ENCODE assay signal across 40 cellular contexts in the genomic region with DNA sequence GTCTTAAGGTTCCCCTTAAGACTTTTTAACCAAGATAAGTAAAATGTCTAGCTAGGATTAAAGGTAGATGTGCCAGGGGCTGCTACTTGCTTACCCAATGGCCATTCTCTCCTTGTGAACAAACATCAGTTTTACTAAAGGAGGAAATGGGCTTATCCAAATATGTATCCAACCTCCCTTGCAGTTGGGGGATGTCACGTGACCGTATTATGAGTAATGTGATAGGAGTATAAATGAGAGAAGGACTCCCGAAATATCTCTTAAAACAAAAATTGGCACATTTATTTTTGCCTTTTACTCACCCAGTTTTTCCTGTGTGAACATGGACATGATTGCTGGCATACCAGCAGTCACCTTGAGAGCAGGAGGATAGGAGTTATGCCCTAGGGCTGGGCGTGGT.
"Had no signal": no experiment of that assay in that cellular context is flagged by ENCODE, and none has a peak within 500 bp of the region (broad histone marks: within the 10 kb centered on the region; RNA-seq: fewer than 3 reads in every experiment).

No MANE protein-coding gene starts in this region.

- H3K4me3 ChIP-seq: adrenal gland, body of pancreas, breast epithelium had no signal

- H3K9me3 ChIP-seq: adrenal gland, body of pancreas, breast epithelium had no signal

- H3K9me3 Mint-ChIP-seq: activated CD4-positive, alpha-beta memory T cell treated with anti-CD3 and anti-CD28 coated beads, Interleukin-2, amount 10 ng/mL, durations not matched to agents 7 days and 5 days; activated naive CD8-positive, alpha-beta T cell treated with anti-CD3 and anti-CD28 coated beads for 36 hours; activated T-helper 17 cell treated with anti-CD3 and anti-CD28 coated beads, Interleukin-2, amount 50 U/mL, for 72 hours had no signal

- H3K27ac Mint-ChIP-seq: activated CD4-positive, alpha-beta memory T cell treated with anti-CD3 and anti-CD28 coated beads, Interleukin-2, amount 10 ng/mL, durations not matched to agents 7 days and 5 days; activated CD4-positive, alpha-beta T cell treated with anti-CD3 and anti-CD28 coated beads for 36 hours; activated CD4-positive, alpha-beta T cell treated with anti-CD3 and anti-CD28 coated beads, Interleukin-2, amount 10 ng/mL, durations not matched to agents 7 days and 5 days; activated CD8-positive, alpha-beta T cell treated with anti-CD3 and anti-CD28 coated beads, Interleukin-2, amount 10 ng/mL, durations not matched to agents 7 days and 5 days; activated naive CD4-positive, alpha-beta T cell treated with anti-CD3 and anti-CD28 coated beads for 36 hours; activated naive CD4-positive, alpha-beta T cell treated with anti-CD3 and anti-CD28 coated beads, Interleukin-2, amount 50 U/mL, for 72 hours; activated naive CD8-positive, alpha-beta T cell treated with anti-CD3 and anti-CD28 coated beads for 36 hours; activated T-cell treated with anti-CD3 and anti-CD28 coated beads, Interleukin-2, amount 50 U/mL, for 72 hours; activated T-helper 1 cell treated with anti-CD3 and anti-CD28 coated beads, Interleukin-12 subunit alpha, Interleukin-12 subunit beta, Interleukin-2, Interleukin-4 antibody, amounts not matched to agents 30 ng/mL and 10 ng/mL and 1 ng/mL, durations not matched to agents 14 hours and 24 hours and 36 hours; activated T-helper 17 cell treated with anti-CD3 and anti-CD28 coated beads, Interleukin-2, amount 50 U/mL, for 72 hours; T-helper 1 cell treated with Interleukin-12 subunit alpha and Interleukin-12 subunit beta and Interleukin-4 antibody, amounts not matched to agents 30 μg/mL and 1 μg/mL, for 36 hours; T-helper 2 cell treated with Interferon-gamma antibody and Interleukin-4, amounts not matched to agents 5 μg/mL and 100 μg/mL, for 36 hours; WTC11 had no signal

- H3K27ac ChIP-seq: adrenal gland, body of pancreas, brain microvascular endothelial cell, breast epithelium, WERI-Rb-1 had no signal

- H3K27me3 Mint-ChIP-seq: activated CD4-positive, alpha-beta memory T cell treated with anti-CD3 and anti-CD28 coated beads, Interleukin-2, amount 10 ng/mL, durations not matched to agents 7 days and 5 days; activated CD4-positive, alpha-beta T cell treated with anti-CD3 and anti-CD28 coated beads for 36 hours; activated CD4-positive, alpha-beta T cell treated with anti-CD3 and anti-CD28 coated beads, Interleukin-2, amount 10 ng/mL, durations not matched to agents 7 days and 5 days; activated naive CD8-positive, alpha-beta T cell treated with anti-CD3 and anti-CD28 coated beads for 36 hours had no signal

- H3K27me3 ChIP-seq: adrenal gland, body of pancreas, brain microvascular endothelial cell, breast epithelium had no signal

- H3K4me3 Mint-ChIP-seq: activated CD4-positive, alpha-beta memory T cell treated with anti-CD3 and anti-CD28 coated beads, Interleukin-2, amount 10 ng/mL, durations not matched to agents 7 days and 5 days; activated CD4-positive, alpha-beta T cell treated with anti-CD3 and anti-CD28 coated beads for 36 hours; activated CD4-positive, alpha-beta T cell treated with anti-CD3 and anti-CD28 coated beads, Interleukin-2, amount 10 ng/mL, durations not matched to agents 7 days and 5 days; activated CD8-positive, alpha-beta T cell treated with anti-CD3 and anti-CD28 coated beads, Interleukin-2, amount 10 ng/mL, durations not matched to agents 7 days and 5 days; activated naive CD4-positive, alpha-beta T cell treated with anti-CD3 and anti-CD28 coated beads for 36 hours; activated naive CD8-positive, alpha-beta T cell treated with anti-CD3 and anti-CD28 coated beads for 36 hours; activated T-cell treated with anti-CD3 and anti-CD28 coated beads, Interleukin-2, amount 50 U/mL, for 4 hours; activated T-cell treated with anti-CD3 and anti-CD28 coated beads, Interleukin-2, amount 50 U/mL, for 72 hours; activated T-helper 1 cell treated with anti-CD3 and anti-CD28 coated beads, Interleukin-12 subunit alpha, Interleukin-12 subunit beta, Interleukin-2, Interleukin-4 antibody, amounts not matched to agents 30 ng/mL and 10 ng/mL and 1 ng/mL, durations not matched to agents 14 hours and 24 hours and 36 hours; activated T-helper 17 cell treated with anti-CD3 and anti-CD28 coated beads, Interleukin-2, amount 50 U/mL, for 72 hours; T-helper 1 cell treated with Interleukin-12 subunit alpha and Interleukin-12 subunit beta and Interleukin-4 antibody, amounts not matched to agents 30 μg/mL and 1 μg/mL, for 36 hours; T-helper 2 cell treated with Interferon-gamma antibody and Interleukin-4, amounts not matched to agents 5 μg/mL and 100 μg/mL, for 36 hours; WTC11 had no signal

- H3K36me3 ChIP-seq: adrenal gland, brain microvascular endothelial cell, breast epithelium, WERI-Rb-1 had no signal

- H3K36me3 Mint-ChIP-seq: activated naive CD4-positive, alpha-beta T cell treated with anti-CD3 and anti-CD28 coated beads, Interleukin-2, amount 50 U/mL, for 72 hours; activated naive CD8-positive, alpha-beta T cell treated with anti-CD3 and anti-CD28 coated beads for 36 hours; WTC11 had no signal

- ATAC-seq: activated CD4-positive, alpha-beta T cell treated with anti-CD3 and anti-CD28 coated beads for 36 hours; activated CD4-positive, CD25-positive, alpha-beta regulatory T cell treated with anti-CD3 and anti-CD28 coated beads, Interleukin-2, amount 50 U/mL, for 24 hours; activated CD8-positive, alpha-beta T cell treated with anti-CD3 and anti-CD28 coated beads, Interleukin-2, amount 10 ng/mL, durations not matched to agents 7 days and 5 days; activated naive CD4-positive, alpha-beta T cell treated with anti-CD3 and anti-CD28 coated beads, Interleukin-2, amount 50 U/mL, for 72 hours; activated T-cell treated with anti-CD3 and anti-CD28 coated beads, Interleukin-2, amount 50 U/mL, for 4 hours; activated T-cell treated with anti-CD3 and anti-CD28 coated beads, Interleukin-2, amount 50 U/mL, for 72 hours; activated T-helper 17 cell treated with anti-CD3 and anti-CD28 coated beads, Interleukin-2, amount 50 U/mL, for 72 hours; body of pancreas; WTC11 had no signal

- FAIRE-seq: astrocyte, TTC549 had no signal

- H3K4me1 Mint-ChIP-seq: activated CD4-positive, alpha-beta memory T cell treated with anti-CD3 and anti-CD28 coated beads, Interleukin-2, amount 10 ng/mL, durations not matched to agents 7 days and 5 days; activated CD4-positive, alpha-beta T cell treated with anti-CD3 and anti-CD28 coated beads for 36 hours; activated CD4-positive, alpha-beta T cell treated with anti-CD3 and anti-CD28 coated beads, Interleukin-2, amount 10 ng/mL, durations not matched to agents 7 days and 5 days; activated naive CD8-positive, alpha-beta T cell treated with anti-CD3 and anti-CD28 coated beads for 36 hours; activated T-helper 17 cell treated with anti-CD3 and anti-CD28 coated beads, Interleukin-2, amount 50 U/mL, for 72 hours; WTC11 had no signal

- DNase-seq: activated CD4-positive, alpha-beta memory T cell treated with anti-CD3 and anti-CD28 coated beads, Interleukin-2, amount 10 ng/mL, durations not matched to agents 7 days and 5 days; activated CD4-positive, alpha-beta T cell treated with anti-CD3 and anti-CD28 coated beads for 1 hour; activated CD4-positive, alpha-beta T cell treated with anti-CD3 and anti-CD28 coated beads for 36 hours; activated CD4-positive, alpha-beta T cell treated with anti-CD3 and anti-CD28 coated beads for 48 hours; activated CD4-positive, alpha-beta T cell treated with anti-CD3 and anti-CD28 coated beads, Interleukin-2, amount 10 ng/mL, durations not matched to agents 7 days and 5 days; activated CD4-positive, alpha-beta T cell treated with anti-CD3 and anti-CD28 coated beads, Interleukin-2, amount 50 U/mL, for 48 hours; activated CD4-positive, CD25-positive, alpha-beta regulatory T cell; activated CD8-positive, alpha-beta memory T cell treated with anti-CD3 and anti-CD28 coated beads for 24 hours; activated CD8-positive, alpha-beta memory T cell treated with anti-CD3 and anti-CD28 coated beads, Interleukin-2, amount 50 U/mL, for 4 hours; activated CD8-positive, alpha-beta T cell treated with anti-CD3 and anti-CD28 coated beads, Interleukin-2, amount 10 ng/mL, durations not matched to agents 7 days and 5 days; activated effector memory CD4-positive, alpha-beta T cell treated with anti-CD3 and anti-CD28 coated beads, Interleukin-2, amount 50 U/mL, for 16 hours; activated gamma-delta T cell treated with Interleukin-2 at 50 U/mL for 16 hours; activated naive CD4-positive, alpha-beta T cell; activated naive CD4-positive, alpha-beta T cell treated with anti-CD3 and anti-CD28 coated beads for 36 hours; activated naive CD4-positive, alpha-beta T cell treated with anti-CD3 and anti-CD28 coated beads, Interleukin-2, amount 50 U/mL, for 16 hours; activated naive CD8-positive, alpha-beta T cell treated with anti-CD3 and anti-CD28 coated beads for 36 hours; activated T-cell treated with anti-CD3 and anti-CD28 coated beads for 4 hours; activated T-cell treated with anti-CD3 and anti-CD28 coated beads, Interleukin-2, amount 50 U/mL, for 1 hour; activated T-cell treated with anti-CD3 and anti-CD28 coated beads, Interleukin-2, amount 50 U/mL, for 4 hours; activated T-cell treated with anti-CD3 and anti-CD28 coated beads, Interleukin-2, amount 50 U/mL, for 72 hours; adrenal gland; amniotic stem cell; aorta; body of pancreas; brain microvascular endothelial cell; central memory CD4-positive, alpha-beta T cell; T-helper 1 cell; T-helper 2 cell; T-helper 9 cell; WERI-Rb-1 had no signal

- H3K4me1 ChIP-seq: adrenal gland, body of pancreas, breast epithelium had no signal
